In genomic region chr19:9523885-9524474, GRCh38 we compare ENCODE assay signal across 1 cellular context.
TF ChIP-seq lines count a peak whose summit lies in the region.

No MANE protein-coding gene starts in this region.

TF ChIP-seq in K562, 482 proteins besides CTCF, POLR2A, EP300 and RAD21:
- TF ChIP-seq MTA3 (IDR thresholded peaks at IDR 0.05; ENCODE audit: borderline replicate concordance) (no peak), ZNF280B (CRISPR knock-in tag; IDR thresholded peaks at IDR 0.05) (peak; percentile 90), TRIM28 (IDR thresholded peaks at IDR 0.05) (peak; percentile 97), ETS2 (tag; IDR thresholded peaks at IDR 0.05; ENCODE audit: borderline replicate concordance, poor library complexity, severe bottlenecking) (no peak), HINFP (tag; conservative IDR thresholded peaks at IDR 0.05; ENCODE audit: low read depth) (no peak), CBX3 (IDR thresholded peaks at IDR 0.05; ENCODE audit: borderline replicate concordance in 1 of 2, low read length in 2 of 2) (peak in 1 of 2 experiments; percentile 92; a peak in 2 of 3 replicates), ZNF224 (CRISPR knock-in tag; IDR thresholded peaks at IDR 0.05) (no peak), ZNF280A (IDR thresholded peaks at IDR 0.05; ENCODE audit: low read depth, partially characterized antibody) (peak; percentile 84), MLLT1 (IDR thresholded peaks at IDR 0.05) (no peak), ZBTB11 (CRISPR knock-in tag; IDR thresholded peaks at IDR 0.05) (no peak), HMGN3 (IDR thresholded peaks at IDR 0.05; ENCODE audit: borderline replicate concordance, extremely low read depth, insufficient read length, low read depth, low read length) (no peak), ZEB2 (IDR thresholded peaks at IDR 0.05) (peak; percentile 61; the same call in 1 of the 2 replicates), ZNF75A (CRISPR knock-in tag; IDR thresholded peaks at IDR 0.05) (peak; percentile 99), ZNF146 (CRISPR knock-in tag; IDR thresholded peaks at IDR 0.05; ENCODE audit: unreplicated experiment) (no peak), RBM39 (optimal IDR thresholded peaks at IDR 0.05; ENCODE audit: low read depth, low read length) (no peak), RNF219 (CRISPR knock-in tag; IDR thresholded peaks at IDR 0.05) (no peak), CBX1 (IDR thresholded peaks at IDR 0.05; ENCODE audit: low read depth) (0 out of 2 replicates have a peak, but pooled peaks have one; percentile 52), NELFE (IDR thresholded peaks at IDR 0.05; ENCODE audit: insufficient read depth, insufficient read length) (no peak), E4F1 (CRISPR knock-in tag; IDR thresholded peaks at IDR 0.05; ENCODE audit: borderline replicate concordance) (no peak), ASH1L (IDR thresholded peaks at IDR 0.05; ENCODE audit: borderline replicate concordance, low read depth, partially characterized antibody) (no peak), NFRKB (IDR thresholded peaks at IDR 0.05; ENCODE audit: low read depth) (peak; percentile 67; the same call in 1 of the 2 replicates), ZNF347 (CRISPR knock-in tag; IDR thresholded peaks at IDR 0.05; ENCODE audit: low read depth) (no peak), JUN (IDR thresholded peaks at IDR 0.05; ENCODE audit: borderline replicate concordance, low read depth, low read length) (0 out of 2 replicates have a peak, but pooled peaks have one; percentile 21), JUN (CRISPR knock-in tag; IDR thresholded peaks at IDR 0.05; ENCODE audit: borderline replicate concordance) (no peak), SMARCA4 (IDR thresholded peaks at IDR 0.05) (no peak), XRCC3 (IDR thresholded peaks at IDR 0.05) (peak; percentile 92), RBM25 (IDR thresholded peaks at IDR 0.05; ENCODE audit: low read depth, low read length, severe bottlenecking) (peak; percentile 80), TRIM24 (IDR thresholded peaks at IDR 0.05) (0 out of 4 replicates have a peak, but pooled peaks of 1 of the 2 experiments have one; percentile 37)
TF ChIP-seq in K562: peak in this region for 12.
